ENCODE assay signal across 14 cellular contexts in the genomic region with DNA sequence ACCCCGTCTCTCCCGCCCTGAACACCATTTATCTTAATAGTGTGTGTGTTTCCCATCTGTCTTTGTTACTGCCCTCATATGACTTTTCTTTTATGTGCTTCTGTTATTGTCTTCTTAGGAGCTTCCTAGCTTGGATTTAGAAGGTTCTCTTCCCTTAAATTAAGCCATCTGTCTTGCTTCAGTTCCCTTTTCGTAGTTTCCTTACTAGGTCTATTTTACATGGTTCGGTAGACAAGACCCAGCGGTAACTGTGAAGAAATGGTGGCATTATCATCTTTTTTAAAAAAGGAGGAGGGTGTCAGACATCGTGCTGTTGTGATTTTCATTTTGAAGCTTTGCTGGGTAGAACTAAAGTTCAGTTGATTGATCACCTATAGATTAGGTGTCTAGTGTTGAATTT. TPM values are rescaled to one million over a fixed set of nuclear protein-coding genes. Genes with fewer than 3 reads are reported as not detected.
DNase-seq lines count a peak whose midpoint lies in the region; ATAC-seq, FAIRE-seq and TF ChIP-seq lines count a peak whose summit lies in the region.
"Had no signal": no experiment of that assay in that cellular context is flagged by ENCODE, and none has a peak within 500 bp of the region (broad histone marks: within the 10 kb centered on the region; RNA-seq: fewer than 3 reads in every experiment).

No MANE protein-coding gene starts in this region.

- H3K4me1 ChIP-seq in pancreas, result peaks cover 7 to 29% (median 12%) of the 10 kb centered on the region in 3 donors
- H3K4me1 ChIP-seq: neural progenitor cell, uterus had no signal

- intact Hi-C loops in pancreas (cut with DNase I), result no loop called here

- no peaks in the 10 kb centered on the region for H3K36me3 ChIP-seq in pancreas
- H3K36me3 ChIP-seq: MG63, neural progenitor cell, uterus had no signal

- peak overlapping the region; percentile 11 for H3K4me3 Mint-ChIP-seq in activated CD8-positive, alpha-beta memory T cell treated with anti-CD3 and anti-CD28 coated beads, Interleukin-2, amount 10 ng/mL, durations not matched to agents 7 days and 5 days
- H3K4me3 Mint-ChIP-seq in nephron progenitor cell, result no peak overlapping the region
- H3K4me3 Mint-ChIP-seq: neural progenitor cell had no signal

- H3K36me3 Mint-ChIP-seq in activated CD8-positive, alpha-beta memory T cell treated with anti-CD3 and anti-CD28 coated beads, Interleukin-2, amount 10 ng/mL, durations not matched to agents 7 days and 5 days, result peaks cover 47% of the 10 kb centered on the region
- peaks cover 74% of the 10 kb centered on the region for H3K36me3 Mint-ChIP-seq in nephron progenitor cell (ENCODE audit: low read depth)

- no peak for DNase-seq in activated CD8-positive, alpha-beta memory T cell treated with anti-CD3 and anti-CD28 coated beads, Interleukin-2, amount 10 ng/mL, durations not matched to agents 7 days and 5 days
- no peak for DNase-seq in activated CD8-positive, alpha-beta memory T cell treated with anti-CD3 and anti-CD28 coated beads for 24 hours
- DNase-seq in KBM-7, result peak; percentile 59
- peak; percentile 11 to 12 for DNase-seq in activated T-cell treated with anti-CD3 and anti-CD28 coated beads, Interleukin-2, amount 50 U/mL, for 48 hours
- DNase-seq in nephron progenitor cell, result no peak
- no peak for DNase-seq in pancreas
- no peak for DNase-seq in HCEC 1CT
- DNase-seq: effector CD4-positive, alpha-beta T cell; MG63; NCI-H446 treated with DMSO at 0.1 percent for 48 hours; uterus had no signal

- H3K27ac ChIP-seq in pancreas, result no peak overlapping the region
- H3K27ac ChIP-seq: neural progenitor cell, SJSA1 had no signal

- H3K27me3 Mint-ChIP-seq in activated CD8-positive, alpha-beta memory T cell treated with anti-CD3 and anti-CD28 coated beads, Interleukin-2, amount 10 ng/mL, durations not matched to agents 7 days and 5 days, result no peaks in the 10 kb centered on the region
- H3K27me3 Mint-ChIP-seq in nephron progenitor cell (ENCODE audit: low read depth, poor library complexity), result no peaks in the 10 kb centered on the region

- no peak for TF ChIP-seq CTCF in nephron progenitor cell (IDR thresholded peaks at IDR 0.05)
- TF ChIP-seq CTCF in pancreas (IDR thresholded peaks at IDR 0.05), result no peak

- no peaks in the 10 kb centered on the region for H3K27me3 ChIP-seq in pancreas
- H3K27me3 ChIP-seq: MG63, neural progenitor cell, SJSA1, uterus had no signal

- CTCF ChIA-PET in activated CD8-positive, alpha-beta memory T cell treated with anti-CD3 and anti-CD28 coated beads, Interleukin-2, amount 10 ng/mL, durations not matched to agents 7 days and 5 days (lab: Charles Lee), result interaction anchor here (0.6 to 1.6 kb wide), 6 partner anchors 8 to 179 kb away, joined by 3 to 4 read pairs (median 3); no protein-coding TSS in a partner anchor

- H3K27ac Mint-ChIP-seq in activated CD8-positive, alpha-beta memory T cell treated with anti-CD3 and anti-CD28 coated beads, Interleukin-2, amount 10 ng/mL, durations not matched to agents 7 days and 5 days, result peak overlapping the region; percentile 75
- H3K27ac Mint-ChIP-seq in nephron progenitor cell, result peak overlapping the region; percentile 83
- H3K27ac Mint-ChIP-seq: neural progenitor cell had no signal

- ATAC-seq in activated CD8-positive, alpha-beta memory T cell treated with anti-CD3 and anti-CD28 coated beads, Interleukin-2, amount 10 ng/mL, durations not matched to agents 7 days and 5 days, result no peak
- no peak for ATAC-seq in GM18498 (IDR thresholded peaks at IDR 0.05; ENCODE audit: unreplicated experiment)
- no peak for ATAC-seq in pancreas

- H3K9me3 ChIP-seq in pancreas, result no peaks in the 10 kb centered on the region
- H3K9me3 ChIP-seq: MG63, SJSA1, uterus had no signal

- no peak overlapping the region for H3K4me3 ChIP-seq in pancreas
- H3K4me3 ChIP-seq: MG63, neural progenitor cell, SJSA1, uterus had no signal

- H3K9me3 Mint-ChIP-seq in activated CD8-positive, alpha-beta memory T cell treated with anti-CD3 and anti-CD28 coated beads, Interleukin-2, amount 10 ng/mL, durations not matched to agents 7 days and 5 days (ENCODE audit: low read depth), result no peaks in the 10 kb centered on the region
- peaks cover 9% of the 10 kb centered on the region for H3K9me3 Mint-ChIP-seq in nephron progenitor cell

- WGBS in pancreas, 2 donors, result 72 to 85% methylated on average over 6 of the region's 6 CpGs

- no peak for FAIRE-seq in pancreas (lab: Jason Lieb, UNC)

- in situ Hi-C loops in KBM-7 (cut with MboI; ENCODE audit: low pct_unique_long_range_greater_than_20kb, low sequenced_read_pairs), result no loop called here

- peaks cover 90% of the 10 kb centered on the region for H3K4me1 Mint-ChIP-seq in activated CD8-positive, alpha-beta memory T cell treated with anti-CD3 and anti-CD28 coated beads, Interleukin-2, amount 10 ng/mL, durations not matched to agents 7 days and 5 days
- peaks cover 41% of the 10 kb centered on the region for H3K4me1 Mint-ChIP-seq in nephron progenitor cell

RNA-seq across cellular contexts. Expression of gene NCK2, which starts 10.3 kb away (rescaled TPM):
- 10 to 100 TPM; 51.6 to 54.1 TPM for total RNA-seq in activated CD8-positive, alpha-beta memory T cell treated with anti-CD3 and anti-CD28 coated beads, Interleukin-2, amount 10 ng/mL, durations not matched to agents 7 days and 5 days
- total RNA-seq in pancreas, result 10 to 100 TPM; 30.8 to 57.6 (median 31.4) TPM
- 10 to 100 TPM; 28.4 to 29.9 TPM for polyA plus RNA-seq in pancreas

Comparison
In these comparisons a context has a peak if more than half of its experiments do, and no peak if none do; other contexts are left out.
1. DNase-seq: peak in KBM-7 (single experiment) and activated T-cell treated with anti-CD3 and anti-CD28 coated beads, Interleukin-2, amount 50 U/mL, for 48 hours (2 of 2); none in activated CD8-positive, alpha-beta memory T cell treated with anti-CD3 and anti-CD28 coated beads, Interleukin-2, amount 10 ng/mL, durations not matched to agents 7 days and 5 days (single experiment), activated CD8-positive, alpha-beta memory T cell treated with anti-CD3 and anti-CD28 coated beads for 24 hours (single experiment), nephron progenitor cell (single experiment), pancreas (0 of 6) and HCEC 1CT (single experiment).